9 cellular contexts compared by ENCODE assay signal in genomic region chr9:130343445-130343918, GRCh38.
DNase-seq lines count a peak whose midpoint lies in the region; ATAC-seq, FAIRE-seq and TF ChIP-seq lines count a peak whose summit lies in the region.
"Had no signal": no experiment of that assay in that cellular context is flagged by ENCODE, and none has a peak within 500 bp of the region (broad histone marks: within the 10 kb centered on the region; RNA-seq: fewer than 3 reads in every experiment).

No MANE protein-coding gene starts in this region.

- ATAC-seq in left lung (peak; percentile 44), GM18520 (IDR thresholded peaks at IDR 0.05; ENCODE audit: unreplicated experiment) (no peak)

- H3K4me3 ChIP-seq in MM.1S (ENCODE audit: low read length) (no peak overlapping the region), adipocyte (ENCODE audit: low read length) (no peak overlapping the region), left lung (no peak overlapping the region)
- H3K4me3 ChIP-seq: HAP-1 had no signal

- intact Hi-C loops in CD14-positive monocyte (cut with micrococcal nuclease) (no loop called here), left lung (cut with DNase I) (no loop called here)

- H3F3A ChIP-seq in MM.1S (ENCODE audit: insufficient read depth, low read length): no peaks in the 10 kb centered on the region

- H3K27me3 Mint-ChIP-seq in CD14-positive monocyte (ENCODE audit: low read depth in 3 of 3): peaks cover 0 to 5% (median 3%) of the 10 kb centered on the region in 3 donors

- TF ChIP-seq CTCF in CD14-positive monocyte (IDR thresholded peaks at IDR 0.05) (peak; percentile 70), MM.1S (IDR thresholded peaks at IDR 0.05; ENCODE audit: low read length) (peak; percentile 67), left lung (IDR thresholded peaks at IDR 0.05) (peak; percentile 49 to 62)

- H3K27me3 ChIP-seq in MM.1S (replicated peaks; ENCODE audit: insufficient read depth, low read length): peaks cover 63% of the 10 kb centered on the region
- H3K27me3 ChIP-seq in adipocyte (replicated peaks; ENCODE audit: control insufficient read depth, insufficient read depth, low read length): peaks cover 31% of the 10 kb centered on the region
- no peaks in the 10 kb centered on the region for H3K27me3 ChIP-seq in left lung

- FAIRE-seq in urothelium cell line (lab: Jason Lieb, UNC) (no peak), frontal cortex (lab: Jason Lieb, UNC) (no peak)

- H3K36me3 ChIP-seq in MM.1S (replicated peaks; ENCODE audit: insufficient read depth, low read length): no peaks in the 10 kb centered on the region
- H3K36me3 ChIP-seq in adipocyte (ENCODE audit: control insufficient read depth, insufficient read depth, low read length, severe bottlenecking): no peaks in the 10 kb centered on the region
- H3K36me3 ChIP-seq in left lung: no peaks in the 10 kb centered on the region
- H3K36me3 ChIP-seq: HAP-1 had no signal

- no peaks in the 10 kb centered on the region for H4K20me1 ChIP-seq in MM.1S (ENCODE audit: insufficient read depth, low read length)

- H3K9me2 ChIP-seq in MM.1S (replicated peaks; ENCODE audit: insufficient read depth, low read length): no peaks in the 10 kb centered on the region

- no peak overlapping the region for H3K27ac Mint-ChIP-seq in CD14-positive monocyte

- H3K4me1 ChIP-seq in MM.1S (ENCODE audit: low read length): no peaks in the 10 kb centered on the region
- H3K4me1 ChIP-seq in adipocyte (ENCODE audit: control insufficient read depth, insufficient read depth, low read length): no peaks in the 10 kb centered on the region
- H3K4me1 ChIP-seq in left lung: no peaks in the 10 kb centered on the region
- H3K4me1 ChIP-seq: HAP-1 had no signal

- H3K27ac ChIP-seq in MM.1S (ENCODE audit: low read length) (no peak overlapping the region), left lung (no peak overlapping the region)

- no peaks in the 10 kb centered on the region for H3K79me2 ChIP-seq in MM.1S (ENCODE audit: low read length)

- no peak overlapping the region for H3K9ac ChIP-seq in MM.1S (ENCODE audit: low read length)
- no peak overlapping the region for H3K9ac ChIP-seq in adipocyte (ENCODE audit: low read length)

- H2AFZ ChIP-seq in MM.1S (ENCODE audit: low read length): no peak overlapping the region

- no peak overlapping the region for H3K4me3 Mint-ChIP-seq in CD14-positive monocyte

- H3K9me3 Mint-ChIP-seq in CD14-positive monocyte: no peaks in the 10 kb centered on the region

- H3K36me3 Mint-ChIP-seq in CD14-positive monocyte: no peaks in the 10 kb centered on the region

- H3K4me2 ChIP-seq in MM.1S (ENCODE audit: low read depth, low read length): no peak overlapping the region

- no peaks in the 10 kb centered on the region for H3K9me3 ChIP-seq in MM.1S (replicated peaks; ENCODE audit: insufficient read depth, low read length)
- H3K9me3 ChIP-seq in adipocyte (ENCODE audit: control insufficient read depth, low read length): no peaks in the 10 kb centered on the region
- H3K9me3 ChIP-seq in left lung: no peaks in the 10 kb centered on the region
- H3K9me3 ChIP-seq: HAP-1 had no signal

- H3K4me1 Mint-ChIP-seq in CD14-positive monocyte: no peaks in the 10 kb centered on the region

- DNase-seq in CD14-positive monocyte (ENCODE audit: low spot score): no peak
- DNase-seq in MM.1S: no peak
- DNase-seq in adipocyte (ENCODE audit: low read depth): peak; percentile 45
- peak in 1 of 2 donors; percentile 64 for DNase-seq in left lung
- peak; percentile 38 for DNase-seq in urothelium cell line (ENCODE audit: low spot score)
- DNase-seq in frontal cortex (ENCODE audit: low spot score in 2 of 2): no peak
- no peak for DNase-seq in 8988T

Comparison
In these comparisons a context has a peak if more than half of its experiments do, and no peak if none do; other contexts are left out.
1. DNase-seq: peak in adipocyte (single experiment) and urothelium cell line (single experiment); none in CD14-positive monocyte (single experiment), MM.1S (single experiment), frontal cortex (0 of 2) and 8988T (single experiment).
2. Peak in every context shown above with its lines, with median percentiles within 50 percentile points of each other: CTCF ChIP-seq.